ENCODE assay signal across 8 cellular contexts in genomic region chr2:18991177-18992168, GRCh38.
DNase-seq lines count a peak whose midpoint lies in the region; ATAC-seq and TF ChIP-seq lines count a peak whose summit lies in the region.

No MANE protein-coding gene starts in this region.

- TF ChIP-seq CTCF in AG04449 (IDR thresholded peaks at IDR 0.05; ENCODE audit: insufficient read depth, low read length, missing control alignments) = no peak
- TF ChIP-seq CTCF in MCF 10A (IDR thresholded peaks at IDR 0.05; ENCODE audit: unreplicated experiment) = no peak
- TF ChIP-seq CTCF in lung (IDR thresholded peaks at IDR 0.05; ENCODE audit: control extremely low read depth, extremely low read depth) = no peak

- no peaks in the 10 kb centered on the region for H3K9me3 ChIP-seq in lung (ENCODE audit: control insufficient read depth in 2 of 2, insufficient read depth in 1 of 2, low read length in 1 of 2)

- peak overlapping the region; percentile 47 for H3K4me3 Mint-ChIP-seq in MCF 10A (ENCODE audit: unreplicated experiment)

- H3K4me1 ChIP-seq in lung (ENCODE audit: control insufficient read depth in 2 of 2, insufficient read depth in 2 of 2, low read length in 2 of 2) = peaks cover 5 to 6% of the 10 kb centered on the region in 2 donors

- H3K27ac Mint-ChIP-seq in MCF 10A (ENCODE audit: low read depth, unreplicated experiment) = peak overlapping the region; percentile 92

- in situ Hi-C loops in KBM-7 (cut with MboI; ENCODE audit: low pct_unique_long_range_greater_than_20kb, low sequenced_read_pairs) = no loop called here

- H3K4me1 Mint-ChIP-seq in MCF 10A (ENCODE audit: insufficient read depth, unreplicated experiment) = peaks cover 17% of the 10 kb centered on the region

- DNase-seq in AG04449 (ENCODE audit: low read depth, low spot score) = peak; percentile 84
- peak; percentile 96 for DNase-seq in NCI-H1092 treated with DMSO at 0.1 percent for 48 hours (lab: John Stamatoyannopoulos, UW)
- peak; percentile 87 for DNase-seq in MCF 10A (ENCODE audit: unreplicated experiment)
- peak; percentile 29 for DNase-seq in lung (ENCODE audit: low spot score)
- no peak for DNase-seq in activated CD4-positive, CD25-positive, alpha-beta regulatory T cell (lab: John Stamatoyannopoulos, UW)
- no peak for DNase-seq in KBM-7

- peak overlapping the region in 1 of 2 donors; percentile 55 for H3K27ac ChIP-seq in lung (ENCODE audit: low read depth in 1 of 2, low read length in 1 of 2)

- CTCF ChIA-PET in AG04449 (lab: Yijun Ruan, JAX) = interaction anchor here (0.7 to 1.3 kb wide), 3 partner anchors 13 to 242 kb away, joined by 3 to 6 read pairs (median 3); no protein-coding TSS in a partner anchor
- CTCF ChIA-PET in MCF 10A (lab: Yijun Ruan, JAX) = interaction anchor here (0.6 to 1.4 kb wide), 5 partner anchors 182 to 1140 kb away, joined by 3 read pairs; no protein-coding TSS in a partner anchor

- no TSS peak for BruUV-seq in MCF 10A (replicated peaks; lab: Mats Ljungman, UMichigan)

- ATAC-seq in lung (ENCODE audit: insufficient read depth, low FRiP score) (peak; percentile 37), HG03460 (IDR thresholded peaks at IDR 0.05; ENCODE audit: unreplicated experiment) (no peak), GM21367 (IDR thresholded peaks at IDR 0.05; ENCODE audit: unreplicated experiment) (no peak)

- no peaks in the 10 kb centered on the region for H3K36me3 ChIP-seq in lung (ENCODE audit: control insufficient read depth in 2 of 2, insufficient read depth in 2 of 2, low read length in 2 of 2)

- intact Hi-C loops in MCF 10A (cut with micrococcal nuclease) = loop anchor here (1.0 kb wide), 3 partner anchors 244 to 371 kb away; no protein-coding TSS in a partner anchor

- no peaks in the 10 kb centered on the region for H3K9me3 Mint-ChIP-seq in MCF 10A (ENCODE audit: unreplicated experiment)

- WGBS in lung, 2 donors = 36 to 66% methylated on average over 5 of the region's 5 CpGs

- H3K4me3 ChIP-seq in AG04449 (ENCODE audit: low read depth, low read length) (no peak overlapping the region), lung (no peak overlapping the region)

- H3K27me3 Mint-ChIP-seq in MCF 10A (ENCODE audit: insufficient read depth, unreplicated experiment) = no peaks in the 10 kb centered on the region

- POLR2A ChIA-PET in AG04449 (lab: Yijun Ruan, JAX) (interaction anchor here (0.7 to 1.1 kb wide), 2 partner anchors 46 to 367 kb away, joined by 3 read pairs; partner anchors contain the start of gene OSR1), MCF 10A (lab: Yijun Ruan, JAX) (interaction anchor here (0.6 to 2.4 kb wide), 16 partner anchors 24 to 1358 kb away, joined by 3 to 22 read pairs (median 4); partner anchors contain the start of gene RDH14)

- H3K36me3 Mint-ChIP-seq in MCF 10A (ENCODE audit: insufficient read depth, unreplicated experiment) = no peaks in the 10 kb centered on the region

- H3K27me3 ChIP-seq in lung (ENCODE audit: control insufficient read depth, insufficient read depth) = no peaks in the 10 kb centered on the region

Comparison
In these comparisons a context has a peak if more than half of its experiments do, and no peak if none do; other contexts are left out.
1. DNase-seq: peak in AG04449 (single experiment), NCI-H1092 treated with DMSO at 0.1 percent for 48 hours (single experiment), MCF 10A (single experiment) and lung (single experiment); none in activated CD4-positive, CD25-positive, alpha-beta regulatory T cell (0 of 4) and KBM-7 (single experiment).